ENCODE assay signal across 24 cellular contexts in genomic region chr9:116717150-116717549, GRCh38. TPM values are rescaled to one million over a fixed set of nuclear protein-coding genes. Genes with fewer than 3 reads are reported as not detected.
DNase-seq lines count a peak whose midpoint lies in the region.
"Had no signal": no experiment of that assay in that cellular context is flagged by ENCODE, and none has a peak within 500 bp of the region (broad histone marks: within the 10 kb centered on the region; RNA-seq: fewer than 3 reads in every experiment).

No MANE protein-coding gene starts in this region.

- H3K9me2 ChIP-seq in GM23248 (ENCODE audit: insufficient read depth) = no peaks in the 10 kb centered on the region

- no peak overlapping the region for H3K9ac ChIP-seq in BLaER1 treated with 17β-estradiol and CSF1 and Interleukin-3, amounts not matched to agents 10 nM and 100 nM
- no peak overlapping the region for H3K9ac ChIP-seq in GM23248

- WGBS in GM23248 (ENCODE audit: low coverage in 1 of 2, low lambda C conversion rate in 2 of 2, missing lambda C conversion rate in 2 of 2), 2 experiments = 4 to 12% methylated on average over 7 of the region's 7 CpGs

- H3K4me3 ChIP-seq in BLaER1 treated with 17β-estradiol and CSF1 and Interleukin-3, amounts not matched to agents 10 nM and 100 nM = no peak overlapping the region
- no peak overlapping the region for H3K4me3 ChIP-seq in GM23248
- H3K4me3 ChIP-seq: adrenal gland, body of pancreas, ovary, thyroid gland had no signal

- H3K9me3 ChIP-seq in BLaER1 treated with 17β-estradiol and CSF1 and Interleukin-3, amounts not matched to agents 10 nM and 100 nM (replicated peaks in 1 of 11) = no peaks in the 10 kb centered on the region
- H3K9me3 ChIP-seq in GM23248 (ENCODE audit: low read depth) = no peaks in the 10 kb centered on the region
- H3K9me3 ChIP-seq: adrenal gland, body of pancreas, ovary, thyroid gland had no signal

- peaks cover 6 to 21% (median 13%) of the 10 kb centered on the region in 10 experiments; a peak in 18 of 20 replicates for H3K4me1 ChIP-seq in BLaER1 treated with 17β-estradiol and CSF1 and Interleukin-3, amounts not matched to agents 10 nM and 100 nM
- H3K4me1 ChIP-seq in GM23248 (ENCODE audit: insufficient read depth) = peaks cover 12% of the 10 kb centered on the region
- H3K4me1 ChIP-seq: adrenal gland, body of pancreas, thyroid gland had no signal

- no peaks in the 10 kb centered on the region for H4K20me1 ChIP-seq in BLaER1 treated with 17β-estradiol and CSF1 and Interleukin-3, amounts not matched to agents 10 nM and 100 nM
- no peaks in the 10 kb centered on the region for H4K20me1 ChIP-seq in GM23248 (ENCODE audit: insufficient read depth)

- H3K79me2 ChIP-seq in GM23248 (ENCODE audit: insufficient read depth) = no peaks in the 10 kb centered on the region

- H3K27ac ChIP-seq in BLaER1 treated with 17β-estradiol and CSF1 and Interleukin-3, amounts not matched to agents 10 nM and 100 nM = no peak overlapping the region
- no peak overlapping the region for H3K27ac ChIP-seq in GM23248
- H3K27ac ChIP-seq: adrenal gland, body of pancreas, ovary, thyroid gland had no signal

- peaks cover 0 to 14% (median 0%) of the 10 kb centered on the region in 11 experiments; a peak in 1 of 22 replicates for H3K36me3 ChIP-seq in BLaER1 treated with 17β-estradiol and CSF1 and Interleukin-3, amounts not matched to agents 10 nM and 100 nM
- H3K36me3 ChIP-seq in GM23248 (ENCODE audit: low read depth) = no peaks in the 10 kb centered on the region
- H3K36me3 ChIP-seq: adrenal gland, ovary, thyroid gland had no signal

- H2AFZ ChIP-seq in GM23248 = peak overlapping the region; percentile 23; the same call in 1 of the 2 replicates

- in situ Hi-C loops in GM23248 (cut with MboI) = no loop called here

- DNase-seq in GM23248 (peak; percentile 36), fibroblast of gingiva (ENCODE audit: low read depth) (peak; percentile 80), stromal cell of bone marrow (ENCODE audit: low read depth) (peak; percentile 57), GDM1 (lab: John Stamatoyannopoulos, UW) (no peak), NCI-H128 (lab: John Stamatoyannopoulos, UW; ENCODE audit: unreplicated experiment) (no peak), SKM-1 (lab: John Stamatoyannopoulos, UW; ENCODE audit: unreplicated experiment) (no peak)
- DNase-seq: activated CD8-positive, alpha-beta memory T cell treated with anti-CD3 and anti-CD28 coated beads, Interleukin-2, amount 50 U/mL, for 48 hours; activated CD8-positive, alpha-beta T cell treated with anti-CD3 and anti-CD28 coated beads for 36 hours; activated naive CD4-positive, alpha-beta T cell treated with Interleukin-2 at 50 U/mL for 16 hours; adrenal gland; body of pancreas; CD8-positive, alpha-beta T cell; cerebellar nuclear complex; hypothalamus; left colon; NCI-H1417; NCI-H2081 treated with DMSO at 0.1 percent for 48 hours; NCI-H345; ovary; SHP77; small intestine; stimulated activated CD8-positive, alpha-beta memory T cell treated with anti-CD3 and anti-CD28 coated beads, Interleukin-4, amount 100 ng/mL, for 48 hours; thyroid gland had no signal

- H3K27me3 ChIP-seq in BLaER1 treated with 17β-estradiol and CSF1 and Interleukin-3, amounts not matched to agents 10 nM and 100 nM = 0 out of 22 replicates have a peak, but pooled peaks cover 0 to 3% (median 0%) of the 10 kb centered on the region in 11 experiments
- no peaks in the 10 kb centered on the region for H3K27me3 ChIP-seq in GM23248 (replicated peaks; ENCODE audit: insufficient read depth)
- H3K27me3 ChIP-seq: adrenal gland, body of pancreas, ovary, thyroid gland had no signal

- H3F3A ChIP-seq in GM23248 (ENCODE audit: insufficient read depth) = no peaks in the 10 kb centered on the region

- H3K4me2 ChIP-seq in BLaER1 treated with 17β-estradiol and CSF1 and Interleukin-3, amounts not matched to agents 10 nM and 100 nM = peak overlapping the region; percentile 13 to 75 (median 54); a peak in 21 of 22 replicates
- peak overlapping the region; percentile 5 for H3K4me2 ChIP-seq in GM23248 (ENCODE audit: unreplicated experiment)

RNA-seq across cellular contexts. Expression of gene TRIM32, which starts 30.0 kb away (rescaled TPM):
- total RNA-seq in GM23248 (2014; rRNA removed; shearing (Covaris generic)) = 38.2 and 41.9 TPM in 2 replicates
- polyA plus RNA-seq in GM23248 (2016; fragmentation: Nextera tagmentation; extraction: Ambion mirVana) = 34.5 and 37.0 TPM in 2 replicates

Comparison
In these comparisons a context has a peak if more than half of its experiments do, and no peak if none do; other contexts are left out.
1. DNase-seq: peak in GM23248 (single experiment), fibroblast of gingiva (single experiment) and stromal cell of bone marrow (single experiment); none in GDM1 (single experiment), NCI-H128 (single experiment) and SKM-1 (single experiment).